ENCODE assay signal across 8 cellular contexts in genomic region chr13:114128624-114129522, GRCh38. TPM values are rescaled to one million over a fixed set of nuclear protein-coding genes. Genes with fewer than 3 reads are reported as not detected.
A peak's percentile ranks its signal among the peaks of the same experiment; 100 is the strongest.
DNase-seq lines count a peak whose midpoint lies in the region; ATAC-seq and TF ChIP-seq lines count a peak whose summit lies in the region.

No MANE protein-coding gene starts in this region.

- DNase-seq in CD1c-positive myeloid dendritic cell (ENCODE audit: extremely low spot score) (peak; percentile 97), HT-29 (ENCODE audit: low spot score) (peak; percentile 86), midbrain (lab: John Stamatoyannopoulos, UW) (peak; percentile 34), HEK293T (ENCODE audit: extremely low spot score) (no peak)
- DNase-seq in activated CD4-positive, alpha-beta T cell treated with anti-CD3 and anti-CD28 coated beads for 1 hour, result peak; percentile 92
- peak; percentile 84 to 92 for DNase-seq in stimulated activated CD8-positive, alpha-beta memory T cell treated with anti-CD3 and anti-CD28 coated beads, Interleukin-4, amount 100 ng/mL, for 4 hours (ENCODE audit: low read depth in 2 of 2, low spot score in 1 of 2)

- peak overlapping the region; percentile 66 for H3K4me3 Mint-ChIP-seq in dendritic cell treated with granulocyte-macrophage colony-stimulating factor and Interleukin-4, amounts not matched to agents 40 ng/mL and 50 ng/mL, for 4 days

- no peaks in the 10 kb centered on the region for H3K9me3 Mint-ChIP-seq in dendritic cell treated with granulocyte-macrophage colony-stimulating factor and Interleukin-4, amounts not matched to agents 40 ng/mL and 50 ng/mL, for 4 days

- H3K27ac Mint-ChIP-seq in dendritic cell treated with granulocyte-macrophage colony-stimulating factor and Interleukin-4, amounts not matched to agents 40 ng/mL and 50 ng/mL, for 4 days, result peak overlapping the region; percentile 84

- ATAC-seq in GM21381 (IDR thresholded peaks at IDR 0.05; ENCODE audit: unreplicated experiment), result peak; percentile 55

- peaks cover 31% of the 10 kb centered on the region for H3K36me3 Mint-ChIP-seq in dendritic cell treated with granulocyte-macrophage colony-stimulating factor and Interleukin-4, amounts not matched to agents 40 ng/mL and 50 ng/mL, for 4 days (ENCODE audit: low read depth)

- POLR2A ChIA-PET in HEK293T (lab: Yijun Ruan, JAX), result no interaction called here

- H3K27me3 Mint-ChIP-seq in dendritic cell treated with granulocyte-macrophage colony-stimulating factor and Interleukin-4, amounts not matched to agents 40 ng/mL and 50 ng/mL, for 4 days, result peaks cover 2% of the 10 kb centered on the region

- H3K4me1 Mint-ChIP-seq in dendritic cell treated with granulocyte-macrophage colony-stimulating factor and Interleukin-4, amounts not matched to agents 40 ng/mL and 50 ng/mL, for 4 days (ENCODE audit: low read depth), result peaks cover 83% of the 10 kb centered on the region

- CTCF ChIA-PET in HEK293T (lab: Yijun Ruan, JAX), result no interaction called here

- intact Hi-C loops in dendritic cell treated with granulocyte-macrophage colony-stimulating factor and Interleukin-4, amounts not matched to agents 40 ng/mL and 50 ng/mL, for 4 days (cut with micrococcal nuclease), result no loop called here

TF ChIP-seq in HEK293T, 16 proteins besides CTCF, POLR2A, EP300 and RAD21:
- TF ChIP-seq FOXM1 (IDR thresholded peaks at IDR 0.05; ENCODE audit: borderline replicate concordance), result no peak
- no peak for TF ChIP-seq SUZ12 (IDR thresholded peaks at IDR 0.05)
- no peak for TF ChIP-seq LEF1 (IDR thresholded peaks at IDR 0.05; ENCODE audit: borderline replicate concordance)
- no peak for TF ChIP-seq FOXA1 (IDR thresholded peaks at IDR 0.05)
- no peak for TF ChIP-seq L3MBTL2 (conservative IDR thresholded peaks at IDR 0.05)
- TF ChIP-seq FOXK2 (IDR thresholded peaks at IDR 0.05), result no peak
- no peak for TF ChIP-seq NFRKB (IDR thresholded peaks at IDR 0.05)
- no peak for TF ChIP-seq CTBP1 (IDR thresholded peaks at IDR 0.05; ENCODE audit: borderline replicate concordance)

RNA-seq across cellular contexts. Expression of gene RASA3, which starts 3.5 kb away (rescaled TPM):
- total RNA-seq in HT-29 (2014; rRNA removed; shearing (Covaris generic)), result 24.9 and 25.1 TPM in 2 replicates

RNA-seq across cellular contexts. Expression of gene CFAP97D2, which starts 50.2 kb away (rescaled TPM):
- not detected in 2 replicates for total RNA-seq in HT-29 (2014; rRNA removed; shearing (Covaris generic))
